ENCODE assay signal across 9 cellular contexts in the genomic region with DNA sequence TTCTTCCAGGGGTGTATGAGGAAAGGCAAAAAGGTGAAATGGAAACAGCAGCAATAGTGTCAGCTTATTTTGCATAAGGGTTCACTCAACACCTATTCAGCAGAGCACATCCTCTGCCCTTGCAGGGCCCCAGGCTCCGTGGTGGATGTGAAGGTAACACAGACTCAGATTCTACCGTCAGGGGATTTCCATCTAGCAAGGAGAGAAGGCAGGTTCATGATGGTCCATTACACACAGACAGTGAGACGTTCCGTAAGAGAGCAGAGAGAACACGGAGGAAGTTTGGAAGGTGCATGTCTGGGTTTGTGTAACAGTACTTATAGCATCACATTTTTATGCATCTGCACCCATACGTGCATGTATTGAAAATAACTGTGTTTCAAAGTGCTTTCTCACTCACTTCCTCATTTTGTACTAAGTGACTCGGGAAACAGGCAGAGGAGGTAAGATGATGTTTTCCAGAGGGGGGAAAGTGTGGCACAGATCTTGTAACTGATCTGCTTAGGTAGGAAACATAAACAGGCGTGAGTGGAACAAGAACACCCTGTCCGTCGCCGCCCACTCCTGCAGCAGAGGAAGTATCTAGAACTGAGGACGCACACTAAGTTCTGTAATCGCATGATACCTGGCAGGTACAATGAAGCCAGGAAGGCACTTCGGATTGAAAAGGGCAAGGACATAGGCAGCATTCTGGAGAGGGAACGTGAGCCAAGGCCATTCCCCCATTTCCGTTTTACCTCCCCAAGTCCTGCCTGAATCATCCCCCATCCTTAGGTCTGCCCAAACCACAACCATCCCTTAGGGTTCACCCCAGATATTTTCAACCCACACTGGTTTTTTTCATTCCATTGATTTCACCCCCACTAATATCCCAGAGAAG. TPM values are rescaled to one million over a fixed set of nuclear protein-coding genes. Genes with fewer than 3 reads are reported as not detected.
DNase-seq lines count a peak whose midpoint lies in the region; ATAC-seq and TF ChIP-seq lines count a peak whose summit lies in the region.
"Had no signal": no experiment of that assay in that cellular context is flagged by ENCODE, and none has a peak within 500 bp of the region (broad histone marks: within the 10 kb centered on the region; RNA-seq: fewer than 3 reads in every experiment).

No MANE protein-coding gene starts in this region.

- peak; percentile 74 for ATAC-seq in CD4-positive, alpha-beta T cell (ENCODE audit: poor library complexity)
- peak; percentile 75 for ATAC-seq in GM19023 (IDR thresholded peaks at IDR 0.05; ENCODE audit: unreplicated experiment)
- ATAC-seq in HG03066 (IDR thresholded peaks at IDR 0.05; ENCODE audit: low read depth, unreplicated experiment), result peak; percentile 50
- ATAC-seq in gastrocnemius medialis, result no peak

- in situ Hi-C loops in gastrocnemius medialis (cut with MboI; ENCODE audit: low sequenced_read_pairs in 4 of 4), result no loop called here

- intact Hi-C loops in CD4-positive, alpha-beta T cell (cut with DNase I, micrococcal nuclease), result no loop called here
- intact Hi-C loops in gastrocnemius medialis (cut with DNase I; ENCODE audit: low total_unique reads), result no loop called here

- H3K27me3 ChIP-seq in CD4-positive, alpha-beta T cell (ENCODE audit: control insufficient read depth, insufficient read depth, low read length), result peaks cover 51% of the 10 kb centered on the region
- peaks cover 14 to 27% (median 18%) of the 10 kb centered on the region in 3 donors for H3K27me3 ChIP-seq in gastrocnemius medialis

- peaks cover 0 to 9% of the 10 kb centered on the region in 2 donors for H3K4me1 ChIP-seq in gastrocnemius medialis

- peaks cover 15% of the 10 kb centered on the region for H3K4me1 Mint-ChIP-seq in CD4-positive, alpha-beta T cell (ENCODE audit: low read depth)

- H3K4me3 ChIP-seq in iPS-18c (ENCODE audit: insufficient read depth, low read depth, low read length), result peak overlapping the region; percentile 82
- peak overlapping the region in 2 of 4 donors; percentile 47 to 52 for H3K4me3 ChIP-seq in gastrocnemius medialis

- no peak overlapping the region for H3K27ac ChIP-seq in CD4-positive, alpha-beta T cell (ENCODE audit: low read depth, low read length)
- H3K27ac ChIP-seq in VCaP, result peak overlapping the region; percentile 85
- no peak overlapping the region for H3K27ac ChIP-seq in gastrocnemius medialis

- CTCF ChIA-PET in CD4-positive, alpha-beta T cell (lab: Charles Lee), result no interaction called here

- H3K9me3 Mint-ChIP-seq in CD4-positive, alpha-beta T cell, result no peaks in the 10 kb centered on the region
- H3K9me3 Mint-ChIP-seq: T-helper 1 cell treated with Interleukin-12 subunit alpha and Interleukin-12 subunit beta and Interleukin-4 antibody, amounts not matched to agents 30 μg/mL and 1 μg/mL, for 36 hours had no signal

- no peaks in the 10 kb centered on the region for H3K36me3 Mint-ChIP-seq in CD4-positive, alpha-beta T cell (ENCODE audit: low read depth)

- H3K4me3 Mint-ChIP-seq in CD4-positive, alpha-beta T cell, result peak overlapping the region; percentile 70
- H3K4me3 Mint-ChIP-seq: T-helper 1 cell treated with Interleukin-12 subunit alpha and Interleukin-12 subunit beta and Interleukin-4 antibody, amounts not matched to agents 30 μg/mL and 1 μg/mL, for 36 hours had no signal

- H3K9me3 ChIP-seq in CD4-positive, alpha-beta T cell (ENCODE audit: control insufficient read depth, low read length), result no peaks in the 10 kb centered on the region
- H3K9me3 ChIP-seq in iPS-18c (ENCODE audit: control insufficient read depth, insufficient read depth, low read length) (no peaks in the 10 kb centered on the region), gastrocnemius medialis (no peaks in the 10 kb centered on the region)

- DNase-seq in CD4-positive, alpha-beta T cell, result no peak
- DNase-seq in superior temporal gyrus (ENCODE audit: extremely low spot score), result peak; percentile 29
- no peak for DNase-seq in NCI-H510A (lab: John Stamatoyannopoulos, UW)
- DNase-seq in gastrocnemius medialis, result no peak

- H3K36me3 ChIP-seq in gastrocnemius medialis, result no peaks in the 10 kb centered on the region

- POLR2A ChIA-PET in CD4-positive, alpha-beta T cell (lab: Charles Lee), result no interaction called here

- TF ChIP-seq POLR2A in gastrocnemius medialis (IDR thresholded peaks at IDR 0.05), result no peak

- H3K27me3 Mint-ChIP-seq in CD4-positive, alpha-beta T cell, result peaks cover 67% of the 10 kb centered on the region

- peak overlapping the region; percentile 35 for H3K27ac Mint-ChIP-seq in CD4-positive, alpha-beta T cell
- H3K27ac Mint-ChIP-seq: T-helper 1 cell treated with Interleukin-12 subunit alpha and Interleukin-12 subunit beta and Interleukin-4 antibody, amounts not matched to agents 30 μg/mL and 1 μg/mL, for 36 hours had no signal

- TF ChIP-seq CTCF in CD4-positive, alpha-beta T cell (IDR thresholded peaks at IDR 0.05), result no peak
- TF ChIP-seq CTCF in VCaP (conservative IDR thresholded peaks at IDR 0.05), result no peak
- TF ChIP-seq CTCF in gastrocnemius medialis (IDR thresholded peaks at IDR 0.05 in 4 of 5, conservative IDR thresholded peaks at IDR 0.05 in 1 of 5), result no peak

RNA-seq across cellular contexts. Expression of gene ENO4, which starts 1.0 kb away (rescaled TPM):
- total RNA-seq in CD4-positive, alpha-beta T cell, result not detected
- not detected for total RNA-seq in gastrocnemius medialis

Comparison
In these comparisons a context has a peak if more than half of its experiments do, and no peak if none do; other contexts are left out.
1. ATAC-seq: peak in CD4-positive, alpha-beta T cell (single experiment), GM19023 (single experiment) and HG03066 (single experiment); none in gastrocnemius medialis (0 of 2).